Comparison of ENCODE assay signal across 8 cellular contexts in genomic region chr10:95656291-95657164, GRCh38. TPM values are rescaled to one million over a fixed set of nuclear protein-coding genes. Genes with fewer than 3 reads are reported as not detected.
DNase-seq lines count a peak whose midpoint lies in the region; ATAC-seq and TF ChIP-seq lines count a peak whose summit lies in the region.

Gene ALDH18A1 (minus strand): TSS chr10:95656711. CDS start chr10:95653377, 3,334 bp downstream.

- H3K27me3 ChIP-seq in RWPE2 (ENCODE audit: insufficient read depth, poor library complexity, severe bottlenecking) = no peaks in the 10 kb centered on the region

- H3K9me3 Mint-ChIP-seq in activated T-helper 17 cell treated with anti-CD3 and anti-CD28 coated beads, Interleukin-2, amount 50 U/mL, for 72 hours = peaks cover 7% of the 10 kb centered on the region
- H3K9me3 Mint-ChIP-seq in natural killer cell treated with Interleukin-12 subunit alpha and Interleukin-12 subunit beta and Interleukin-15 and Interleukin-18, amount 100 ng/mL, for 72 hours = peaks cover 3% of the 10 kb centered on the region

- H3K36me3 Mint-ChIP-seq in activated T-helper 17 cell treated with anti-CD3 and anti-CD28 coated beads, Interleukin-2, amount 50 U/mL, for 72 hours (ENCODE audit: low read depth) = peaks cover 37% of the 10 kb centered on the region
- H3K36me3 Mint-ChIP-seq in natural killer cell treated with Interleukin-12 subunit alpha and Interleukin-12 subunit beta and Interleukin-15 and Interleukin-18, amount 100 ng/mL, for 72 hours = peaks cover 22% of the 10 kb centered on the region

- peaks cover 23% of the 10 kb centered on the region for H3K4me1 Mint-ChIP-seq in activated T-helper 17 cell treated with anti-CD3 and anti-CD28 coated beads, Interleukin-2, amount 50 U/mL, for 72 hours
- peaks cover 13 to 19% of the 10 kb centered on the region in 2 donors for H3K4me1 Mint-ChIP-seq in natural killer cell treated with Interleukin-12 subunit alpha and Interleukin-12 subunit beta and Interleukin-15 and Interleukin-18, amount 100 ng/mL, for 72 hours (ENCODE audit: low read depth in 2 of 2)

- H3K9me3 ChIP-seq in RWPE2 (ENCODE audit: severe bottlenecking) = no peaks in the 10 kb centered on the region

- H3K27me3 Mint-ChIP-seq in activated T-helper 17 cell treated with anti-CD3 and anti-CD28 coated beads, Interleukin-2, amount 50 U/mL, for 72 hours = no peaks in the 10 kb centered on the region
- H3K27me3 Mint-ChIP-seq in natural killer cell treated with Interleukin-12 subunit alpha and Interleukin-12 subunit beta and Interleukin-15 and Interleukin-18, amount 100 ng/mL, for 72 hours = no peaks in the 10 kb centered on the region

- peak within 1 kb of the TSS; percentile 99 for H3K4me3 Mint-ChIP-seq in activated T-helper 17 cell treated with anti-CD3 and anti-CD28 coated beads, Interleukin-2, amount 50 U/mL, for 72 hours
- H3K4me3 Mint-ChIP-seq in natural killer cell treated with Interleukin-12 subunit alpha and Interleukin-12 subunit beta and Interleukin-15 and Interleukin-18, amount 100 ng/mL, for 72 hours = peak within 1 kb of the TSS; percentile 99

- H3K27ac ChIP-seq in RWPE2 (ENCODE audit: poor library complexity, severe bottlenecking) = peak within 1 kb of the TSS; percentile 28

- peak within 1 kb of the TSS; percentile 98 for H3K27ac Mint-ChIP-seq in activated T-helper 17 cell treated with anti-CD3 and anti-CD28 coated beads, Interleukin-2, amount 50 U/mL, for 72 hours
- peak within 1 kb of the TSS; percentile 87 to 96 for H3K27ac Mint-ChIP-seq in natural killer cell treated with Interleukin-12 subunit alpha and Interleukin-12 subunit beta and Interleukin-15 and Interleukin-18, amount 100 ng/mL, for 72 hours

- peaks cover 23% of the 10 kb centered on the region for H3K36me3 ChIP-seq in RWPE2 (ENCODE audit: low read depth)

- DNase-seq in Daoy (ENCODE audit: low read depth) (peak; percentile 91), KG1 (lab: John Stamatoyannopoulos, UW) (peak; percentile 77), RWPE2 (ENCODE audit: low spot score) (peak; percentile 88), fibroblast of peridontal ligament (ENCODE audit: extremely low read depth) (peak; percentile 89)
- DNase-seq in natural killer cell treated with Interleukin-12 subunit alpha and Interleukin-12 subunit beta and Interleukin-15 and Interleukin-18, amount 100 ng/mL, for 72 hours (ENCODE audit: low spot score) = peak; percentile 93
- DNase-seq in stimulated activated naive CD4-positive, alpha-beta T cell treated with Interleukin-2 at 50 U/mL for 16 hours (lab: John Stamatoyannopoulos, UW) = peak; percentile 87

- H3K4me3 ChIP-seq in RWPE2 (ENCODE audit: severe bottlenecking) = peak within 1 kb of the TSS; percentile 76

- ATAC-seq in GM21737 (IDR thresholded peaks at IDR 0.05; ENCODE audit: unreplicated experiment) = peak; percentile 93
- peak; percentile 90 for ATAC-seq in RWPE2 (ENCODE audit: low read depth)
- ATAC-seq in activated T-helper 17 cell treated with anti-CD3 and anti-CD28 coated beads, Interleukin-2, amount 50 U/mL, for 72 hours (replicated peaks) = peak; percentile 88
- ATAC-seq in natural killer cell treated with Interleukin-12 subunit alpha and Interleukin-12 subunit beta and Interleukin-15 and Interleukin-18, amount 100 ng/mL, for 72 hours = peak; percentile 96 to 97

- no peak for TF ChIP-seq CTCF in RWPE2 (IDR thresholded peaks at IDR 0.05; ENCODE audit: poor library complexity, severe bottlenecking)

- H3K4me1 ChIP-seq in RWPE2 (ENCODE audit: insufficient read depth, poor library complexity, severe bottlenecking) = no peaks in the 10 kb centered on the region

RNA-seq across cellular contexts. Expression of gene ALDH18A1, which starts in this region (rescaled TPM):
- 56.6 and 76.3 TPM in 2 replicates for total RNA-seq in Daoy (2014; rRNA removed; shearing (Covaris generic))
- 10 to 100 TPM; 58.9 to 98.5 TPM for total RNA-seq in activated T-helper 17 cell treated with anti-CD3 and anti-CD28 coated beads, Interleukin-2, amount 50 U/mL, for 72 hours
- 10 to 100 TPM; 87.0 to 91.1 TPM for total RNA-seq in natural killer cell treated with Interleukin-12 subunit alpha and Interleukin-12 subunit beta and Interleukin-15 and Interleukin-18, amount 100 ng/mL, for 72 hours

Comparison
In these comparisons a context has a peak if more than half of its experiments do, and no peak if none do; other contexts are left out.
1. Peak in every context shown above with its lines: DNase-seq, ATAC-seq, H3K4me3 ChIP-seq and H3K27ac ChIP-seq.